ENCODE assay signal across 13 cellular contexts in genomic region chr7:69728299-69728698, GRCh38.
"Had no signal": no experiment of that assay in that cellular context is flagged by ENCODE, and none has a peak within 500 bp of the region (broad histone marks: within the 10 kb centered on the region; RNA-seq: fewer than 3 reads in every experiment).

No MANE protein-coding gene starts in this region.

- H3K4me1 Mint-ChIP-seq: activated naive CD4-positive, alpha-beta T cell treated with anti-CD3 and anti-CD28 coated beads, Interleukin-2, amount 50 U/mL, for 24 hours had no signal

- H3K27ac ChIP-seq: breast epithelium, esophagus squamous epithelium, heart right ventricle, left ventricle myocardium inferior, parathyroid adenoma, upper lobe of left lung had no signal

- H3K36me3 Mint-ChIP-seq: activated naive CD4-positive, alpha-beta T cell treated with anti-CD3 and anti-CD28 coated beads, Interleukin-2, amount 50 U/mL, for 24 hours; stimulated activated naive B cell treated with anti-CD40 and anti-IgM and Interleukin-4, amounts not matched to agents 10 μg/mL and 1 μg/mL and 100 μg/mL, for 72 hours had no signal

- H3K27me3 ChIP-seq: breast epithelium, esophagus squamous epithelium, heart right ventricle, upper lobe of left lung had no signal

- H3K9ac ChIP-seq: parathyroid adenoma had no signal

- H2AFZ ChIP-seq: parathyroid adenoma had no signal

- H3K36me3 ChIP-seq: breast epithelium, esophagus squamous epithelium, heart right ventricle, left ventricle myocardium inferior, upper lobe of left lung had no signal

- H3K4me1 ChIP-seq: breast epithelium, left ventricle myocardium inferior, parathyroid adenoma, upper lobe of left lung had no signal

- H3K4me3 Mint-ChIP-seq: activated naive CD4-positive, alpha-beta T cell treated with anti-CD3 and anti-CD28 coated beads, Interleukin-2, amount 50 U/mL, for 24 hours; neural crest cell; stimulated activated naive B cell treated with anti-CD40 and anti-IgM and Interleukin-4, amounts not matched to agents 10 μg/mL and 1 μg/mL and 100 μg/mL, for 72 hours had no signal

- DNase-seq: activated CD4-positive, CD25-positive, alpha-beta regulatory T cell; amygdala; esophagus squamous epithelium; heart right ventricle; left ventricle myocardium inferior; right cardiac atrium; stimulated activated CD4-positive, alpha-beta T cell treated with anti-CD3 and anti-CD28 coated beads, Interleukin-2, amount 100 ng/mL, for 24 hours; stimulated activated naive B cell treated with anti-CD40 and anti-IgM and Interleukin-4, amounts not matched to agents 10 μg/mL and 1 μg/mL and 100 μg/mL, for 72 hours; upper lobe of left lung had no signal

- H3K4me3 ChIP-seq: breast epithelium, esophagus squamous epithelium, heart right ventricle, left ventricle myocardium inferior, upper lobe of left lung had no signal

- H3K27me3 Mint-ChIP-seq: activated naive CD4-positive, alpha-beta T cell treated with anti-CD3 and anti-CD28 coated beads, Interleukin-2, amount 50 U/mL, for 24 hours; stimulated activated naive B cell treated with anti-CD40 and anti-IgM and Interleukin-4, amounts not matched to agents 10 μg/mL and 1 μg/mL and 100 μg/mL, for 72 hours had no signal

- H3K9me3 ChIP-seq: breast epithelium, esophagus squamous epithelium, upper lobe of left lung had no signal

- H3K27ac Mint-ChIP-seq: activated naive CD4-positive, alpha-beta T cell treated with anti-CD3 and anti-CD28 coated beads, Interleukin-2, amount 50 U/mL, for 24 hours; stimulated activated naive B cell treated with anti-CD40 and anti-IgM and Interleukin-4, amounts not matched to agents 10 μg/mL and 1 μg/mL and 100 μg/mL, for 72 hours had no signal

- H3K79me2 ChIP-seq: parathyroid adenoma had no signal
